7 cellular contexts compared by ENCODE assay signal in genomic region chr3:101687142-101687931, GRCh38. TPM values are rescaled to one million over a fixed set of nuclear protein-coding genes. Genes with fewer than 3 reads are reported as not detected.
A peak's percentile ranks its signal among the peaks of the same experiment; 100 is the strongest.
DNase-seq lines count a peak whose midpoint lies in the region; ATAC-seq and TF ChIP-seq lines count a peak whose summit lies in the region.

No MANE protein-coding gene starts in this region.

- dilution Hi-C loops in IMR-90 (cut with HindIII; ENCODE audit: low sequenced_read_pairs, unreplicated experiment), result no loop called here

- no peak overlapping the region for H3K9ac ChIP-seq in IMR-90 (ENCODE audit: low read depth, low read length)

- no peak overlapping the region; the same call in 1 of the 2 replicates for H3K18ac ChIP-seq in IMR-90 (ENCODE audit: low read depth, low read length)

- H3K27ac ChIP-seq in IMR-90 (ENCODE audit: insufficient read depth, low read length), result peak overlapping the region; percentile 47
- peak overlapping the region; percentile 89 for H3K27ac ChIP-seq in suprapubic skin

- H3K23ac ChIP-seq in IMR-90 (ENCODE audit: low read depth, low read length), result no peak overlapping the region

- H2AK9ac ChIP-seq in IMR-90 (replicated peaks; ENCODE audit: low read depth, low read length, poor library complexity), result peak overlapping the region; percentile 83

- peak overlapping the region; percentile 58 for H2BK120ac ChIP-seq in IMR-90 (ENCODE audit: low read depth, low read length)

- peak overlapping the region; percentile 36 for H2BK5ac ChIP-seq in IMR-90 (ENCODE audit: low read depth, low read length, poor library complexity, severe bottlenecking)

- TF ChIP-seq CTCF in IMR-90 (conservative IDR thresholded peaks at IDR 0.05; ENCODE audit: low read depth, low read length) (no peak), suprapubic skin (IDR thresholded peaks at IDR 0.05) (no peak)

- H4K8ac ChIP-seq in IMR-90 (ENCODE audit: low read depth in 2 of 2, low read length in 2 of 2), result peak overlapping the region; percentile 76 to 86; a peak in 3 of 4 replicates

- peak overlapping the region; percentile 33 for H4K5ac ChIP-seq in IMR-90 (ENCODE audit: low read depth, low read length)

- no peak overlapping the region; the same call in 1 of the 2 replicates for H3K56ac ChIP-seq in IMR-90 (ENCODE audit: extremely low read depth, insufficient read depth, low read length)

- TF ChIP-seq RAD21 in IMR-90 (IDR thresholded peaks at IDR 0.05; ENCODE audit: low read length), result no peak

- POLR2A ChIA-PET in IMR-90 (lab: Charles Lee; ENCODE audit: unreplicated experiment), result interaction anchor here (0.5 to 0.6 kb wide), 2 partner anchors 10 to 1292 kb away, joined by 3 to 5 read pairs; partner anchors contain the start of gene ZBTB11

- H3K27me3 ChIP-seq in IMR-90 (ENCODE audit: control insufficient read depth, insufficient read depth, low read length) (no peaks in the 10 kb centered on the region), suprapubic skin (no peaks in the 10 kb centered on the region)

- peak overlapping the region; percentile 65 for H3K4ac ChIP-seq in IMR-90 (ENCODE audit: low read depth, low read length)

- CTCF ChIA-PET in IMR-90 (lab: Yijun Ruan, JAX), result interaction anchor here (0.8 kb wide), 1 partner anchor 11 kb away, joined by 4 read pairs; no protein-coding TSS in a partner anchor

- peak overlapping the region; percentile 61; the same call in 1 of the 3 replicates for H2BK15ac ChIP-seq in IMR-90 (ENCODE audit: low read depth, low read length)

- H4K91ac ChIP-seq in IMR-90 (ENCODE audit: insufficient read depth, low read depth, low read length), result peak overlapping the region; percentile 15

- in situ Hi-C loops in IMR-90 (cut with MboI; ENCODE audit: low sequenced_read_pairs), result no loop called here

- H3K4me3 ChIP-seq in IMR-90 (ENCODE audit: insufficient read depth, low read depth, low read length) (peak overlapping the region; percentile 17), suprapubic skin (peak overlapping the region; percentile 64)

- H3K79me1 ChIP-seq in IMR-90 (ENCODE audit: low read depth in 1 of 2, low read length in 2 of 2), result peaks cover 0 to 25% of the 10 kb centered on the region in 2 experiments; a peak in 2 of 4 replicates

- intact Hi-C loops in IMR-90 (cut with micrococcal nuclease) (no loop called here), left colon (cut with DNase I, micrococcal nuclease) (no loop called here)

- peaks cover 28% of the 10 kb centered on the region for H4K20me1 ChIP-seq in IMR-90 (ENCODE audit: insufficient read depth, low read length)

- H2AFZ ChIP-seq in IMR-90 (replicated peaks; ENCODE audit: low read length, poor library complexity), result peak overlapping the region; percentile 83

- H3K14ac ChIP-seq in IMR-90 (replicated peaks; ENCODE audit: low read depth, low read length), result no peak overlapping the region; the same call in 1 of the 2 replicates

- TF ChIP-seq EP300 in suprapubic skin (IDR thresholded peaks at IDR 0.05), result no peak

- no peak for TF ChIP-seq POLR2A in IMR-90 (IDR thresholded peaks at IDR 0.05; ENCODE audit: low read depth, low read length)
- TF ChIP-seq POLR2A in suprapubic skin (IDR thresholded peaks at IDR 0.05), result no peak

- peaks cover 3% of the 10 kb centered on the region; the same call in 1 of the 2 replicates for H3K9me1 ChIP-seq in IMR-90 (ENCODE audit: insufficient read depth, low read length)

- H3K4me1 ChIP-seq in IMR-90 (ENCODE audit: control insufficient read depth, insufficient read depth, low read length) (peaks cover 5% of the 10 kb centered on the region), suprapubic skin (peaks cover 35% of the 10 kb centered on the region)

- ATAC-seq in IMR-90 (ENCODE audit: low read depth), result no peak
- ATAC-seq in left colon, result peak; percentile 10
- ATAC-seq in HG02938 (IDR thresholded peaks at IDR 0.05; ENCODE audit: unreplicated experiment), result no peak

- H3K36me3 ChIP-seq in IMR-90 (ENCODE audit: control insufficient read depth, insufficient read depth, low read length), result peaks cover 15% of the 10 kb centered on the region
- H3K36me3 ChIP-seq in suprapubic skin, result peaks cover 20% of the 10 kb centered on the region

- H2AK5ac ChIP-seq in IMR-90 (ENCODE audit: low read depth, low read length), result peak overlapping the region; percentile 35; the same call in 1 of the 2 replicates

- H3K4me2 ChIP-seq in IMR-90 (ENCODE audit: low read depth, low read length), result peak overlapping the region; percentile 49

- no peak overlapping the region for H2BK20ac ChIP-seq in IMR-90 (ENCODE audit: low read depth, low read length)

- DNase-seq in IMR-90 (no peak), astrocyte of the hippocampus (ENCODE audit: low read depth, low spot score) (peak; percentile 58), left colon (peak in 1 of 2 donors; percentile 32), suprapubic skin (ENCODE audit: low spot score in 2 of 2) (no peak), GM19238 (ENCODE audit: insufficient read length, low spot score) (no peak), NCI-H2227 treated with DMSO at 0.1 percent for 48 hours (lab: John Stamatoyannopoulos, UW) (no peak)

- 59% methylated on average over 5 of the region's 25 CpGs; no CpG with 5 or more reads in 1 of the 2 experiments for WGBS in IMR-90 (ENCODE audit: extremely low coverage in 2 of 2, insufficient read length in 1 of 2), 2 experiments
- WGBS in suprapubic skin, result 23% methylated on average over 20 of the region's 25 CpGs

- TSS peak; percentile 42 for BruUV-seq in IMR-90 (replicated peaks; lab: Mats Ljungman, UMichigan)

- H3K9me3 ChIP-seq in IMR-90 (ENCODE audit: control insufficient read depth, insufficient read depth, low read length), result no peaks in the 10 kb centered on the region
- H3K9me3 ChIP-seq in suprapubic skin, result no peaks in the 10 kb centered on the region

TF ChIP-seq in IMR-90, 13 proteins besides CTCF, POLR2A, EP300 and RAD21:
- TF ChIP-seq BHLHE40 (IDR thresholded peaks at IDR 0.05; ENCODE audit: low read depth, low read length) (no peak), USF2 (IDR thresholded peaks at IDR 0.05; ENCODE audit: low read depth, low read length) (no peak), FOS (IDR thresholded peaks at IDR 0.05; ENCODE audit: low read depth, low read length) (no peak), NFE2L2 (IDR thresholded peaks at IDR 0.05; ENCODE audit: low read depth, low read length) (no peak), CHD1 (IDR thresholded peaks at IDR 0.05; ENCODE audit: low read depth, low read length) (no peak), ELK1 (IDR thresholded peaks at IDR 0.05; ENCODE audit: borderline replicate concordance, low read depth, low read length) (no peak), RFX5 (IDR thresholded peaks at IDR 0.05; ENCODE audit: low read depth, low read length) (no peak), RCOR1 (IDR thresholded peaks at IDR 0.05; ENCODE audit: insufficient replicate concordance, low read length) (peak; percentile 8)

RNA-seq across cellular contexts. Expression of gene RPL24, which starts 0.8 kb away (rescaled TPM):
- total RNA-seq in IMR-90 (2012; rRNA removed) (953 and 1,539 TPM in 2 replicates), left colon (100 to 1,000 TPM; 718 to 735 TPM), suprapubic skin (1,000 to 10,000 TPM in 2 of 4 donors, 100 to 1,000 TPM in 2; 775 to 1,097 (median 922) TPM)
- 764 and 1,054 TPM in 2 replicates for polyA plus RNA-seq in IMR-90 (2012; rRNA removed)
- polyA plus RNA-seq in IMR-90 (2012; cell fraction: cytosol; rRNA removed), result 595 and 1,053 TPM in 2 replicates
- 152 and 641 TPM in 2 replicates for polyA plus RNA-seq in IMR-90 (2012; cell fraction: nucleus; rRNA removed; ENCODE audit: low replicate concordance)

RNA-seq across cellular contexts. Expression of gene ZBTB11, which starts 10.4 kb away (rescaled TPM):
- total RNA-seq in IMR-90 (2012; rRNA removed), result 17.2 and 25.8 TPM in 2 replicates
- 5.4 and 6.0 TPM in 2 replicates for polyA plus RNA-seq in IMR-90 (2012; rRNA removed)
- 0.64 and 1.5 TPM in 2 replicates for polyA plus RNA-seq in IMR-90 (2012; cell fraction: cytosol; rRNA removed)
- 5.1 and 15.1 TPM in 2 replicates for polyA plus RNA-seq in IMR-90 (2012; cell fraction: nucleus; rRNA removed; ENCODE audit: low replicate concordance)
- 10 to 100 TPM; 11.5 to 13.2 TPM for total RNA-seq in left colon
- 10 to 100 TPM; 27.3 to 47.8 (median 29.2) TPM for total RNA-seq in suprapubic skin

RNA-seq across cellular contexts. Expression of gene CEP97, which starts 37.1 kb away (rescaled TPM):
- 21.9 TPM in 2 replicates for total RNA-seq in IMR-90 (2012; rRNA removed)
- polyA plus RNA-seq in IMR-90 (2012; rRNA removed), result 1.2 and 2.0 TPM in 2 replicates
- 0.23 and 0.32 TPM in 2 replicates for polyA plus RNA-seq in IMR-90 (2012; cell fraction: cytosol; rRNA removed)
- polyA plus RNA-seq in IMR-90 (2012; cell fraction: nucleus; rRNA removed; ENCODE audit: low replicate concordance), result 0.41 and 2.1 TPM in 2 replicates
- 1 to 10 TPM; 4.3 to 5.1 TPM for total RNA-seq in left colon
- total RNA-seq in suprapubic skin, result 1 to 10 TPM; 8.5 to 9.2 (median 8.9) TPM
